Comparison of ENCODE assay signal across 1 cellular context in the genomic region with DNA sequence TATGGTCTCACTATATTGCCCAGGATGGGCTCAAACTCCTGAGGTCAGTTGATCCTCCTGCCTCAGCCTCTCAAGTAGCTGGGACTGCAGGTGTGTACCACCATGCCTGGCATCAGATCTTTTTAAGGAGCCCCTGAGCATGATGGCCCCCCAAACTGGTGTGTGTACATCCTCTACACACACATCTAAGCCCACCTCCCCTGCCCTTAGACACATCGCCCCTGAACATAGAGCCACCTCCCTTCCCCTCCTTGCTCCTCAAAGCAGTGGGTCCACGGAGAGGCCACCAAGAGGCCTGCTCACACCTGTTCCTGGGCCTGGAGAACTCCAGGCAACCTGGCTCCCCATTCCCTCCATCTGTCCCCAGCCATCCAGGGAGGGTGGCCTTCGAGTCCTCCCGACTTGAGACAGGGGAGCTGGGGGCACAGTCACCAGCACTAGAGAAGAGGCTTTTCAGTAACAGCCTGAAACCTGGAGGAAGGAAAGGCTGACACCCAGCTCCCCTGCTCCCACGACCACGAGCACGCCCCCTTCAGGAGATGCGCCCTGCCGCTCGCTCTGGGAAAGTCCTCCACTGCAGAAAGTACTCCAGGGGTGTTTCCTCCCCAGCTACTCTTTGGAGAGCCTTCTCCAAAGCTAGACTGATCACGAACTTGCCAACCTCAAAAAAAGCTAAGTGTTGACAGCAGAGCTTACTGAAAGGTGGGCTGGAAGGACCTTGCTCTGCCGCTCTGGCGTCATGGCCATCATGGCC.
TF ChIP-seq lines count a peak whose summit lies in the region.

No MANE protein-coding gene starts in this region.

TF ChIP-seq in IMR-90, 13 proteins besides CTCF, POLR2A, EP300 and RAD21:
- TF ChIP-seq RFX5 (IDR thresholded peaks at IDR 0.05; ENCODE audit: low read depth, low read length): no peak
- TF ChIP-seq CEBPB (IDR thresholded peaks at IDR 0.05; ENCODE audit: low read depth, low read length): no peak
- TF ChIP-seq SMC3 (IDR thresholded peaks at IDR 0.05; ENCODE audit: low read depth, low read length): no peak
- TF ChIP-seq RCOR1 (IDR thresholded peaks at IDR 0.05; ENCODE audit: insufficient replicate concordance, low read length): no peak
- no peak for TF ChIP-seq MXI1 (IDR thresholded peaks at IDR 0.05; ENCODE audit: borderline replicate concordance, low read depth, low read length)
